8 cellular contexts compared by ENCODE assay signal in genomic region chr1:244970661-244971523, GRCh38.
DNase-seq lines count a peak whose midpoint lies in the region; ATAC-seq and TF ChIP-seq lines count a peak whose summit lies in the region.

No MANE protein-coding gene starts in this region.

- H3K4me2 ChIP-seq in mammary epithelial cell (ENCODE audit: insufficient read depth, low read depth, low read length) = peak overlapping the region; percentile 85
- H3K4me2 ChIP-seq in smooth muscle cell = peak overlapping the region; percentile 82

- CTCF ChIA-PET in mammary epithelial cell (lab: Charles Lee; ENCODE audit: low non-redundant PET) = interaction anchor here (0.9 kb wide), 1 partner anchor 72 kb away, joined by 10 read pairs; no protein-coding TSS in a partner anchor

- H4K20me1 ChIP-seq in mammary epithelial cell (ENCODE audit: insufficient read depth, low read length) (no peaks in the 10 kb centered on the region), smooth muscle cell (ENCODE audit: low read depth) (no peaks in the 10 kb centered on the region)

- WGBS in mammary epithelial cell (ENCODE audit: low coverage, missing lambda C conversion rate) = 2% methylated on average over 23 of the region's 72 CpGs
- under 1% methylated on average over 56 of the region's 72 CpGs for WGBS in smooth muscle cell (ENCODE audit: low lambda C conversion rate)

- H3K79me2 ChIP-seq in mammary epithelial cell (ENCODE audit: insufficient read depth, low read length) = peaks cover 3% of the 10 kb centered on the region
- H3K79me2 ChIP-seq in smooth muscle cell (ENCODE audit: low read depth) = peaks cover 27% of the 10 kb centered on the region

- peak overlapping the region; percentile 100 for H3K27ac ChIP-seq in VCaP
- peak overlapping the region; percentile 92 for H3K27ac ChIP-seq in mammary epithelial cell (ENCODE audit: insufficient read depth, low read depth, low read length)
- H3K27ac ChIP-seq in smooth muscle cell (ENCODE audit: low read depth) = peak overlapping the region; percentile 100

- peak; percentile 72 for TF ChIP-seq CTCF in VCaP (conservative IDR thresholded peaks at IDR 0.05)
- peak; percentile 3 to 62 for TF ChIP-seq CTCF in mammary epithelial cell (conservative IDR thresholded peaks at IDR 0.05 in 1 of 2, IDR thresholded peaks at IDR 0.05 in 1 of 2; ENCODE audit: extremely low read depth in 1 of 2, insufficient read depth in 1 of 2, low read depth in 1 of 2, low read length in 2 of 2)
- TF ChIP-seq CTCF in smooth muscle cell (IDR thresholded peaks at IDR 0.05; ENCODE audit: borderline replicate concordance, insufficient read depth, poor library complexity, severe bottlenecking) = peak; percentile 52

- peak overlapping the region; percentile 87 for H3K9ac ChIP-seq in mammary epithelial cell (ENCODE audit: insufficient read depth, low read length)
- peak overlapping the region; percentile 98 for H3K9ac ChIP-seq in smooth muscle cell (ENCODE audit: low read depth)

- H3K36me3 ChIP-seq in mammary epithelial cell (ENCODE audit: insufficient read depth, low read length) (no peaks in the 10 kb centered on the region), smooth muscle cell (ENCODE audit: low read depth) (no peaks in the 10 kb centered on the region)

- H3K27me3 ChIP-seq in mammary epithelial cell (ENCODE audit: insufficient read depth, low read length) = no peaks in the 10 kb centered on the region
- H3K27me3 ChIP-seq in smooth muscle cell (ENCODE audit: low read depth) = no peaks in the 10 kb centered on the region

- in situ Hi-C loops in mammary epithelial cell (cut with MboI; ENCODE audit: low sequenced_read_pairs in 2 of 2) = loop anchor here in 1 of 2 donors (25.0 kb wide), 1 partner anchor 309 kb away; the partner anchor contains the start of gene DESI2

- DNase-seq in AG08396 (ENCODE audit: low spot score) (peak; percentile 85), NCI-H2196 (lab: John Stamatoyannopoulos, UW; ENCODE audit: unreplicated experiment) (peak; percentile 90), mammary epithelial cell (peak; percentile 96), iPS-NIHi7 (ENCODE audit: extremely low spot score) (peak; percentile 69), smooth muscle cell (lab: John Stamatoyannopoulos, UW; ENCODE audit: unreplicated experiment) (peak; percentile 88)

- ATAC-seq in GM18873 (IDR thresholded peaks at IDR 0.05; ENCODE audit: low FRiP score, unreplicated experiment) = peak; percentile 69
- ATAC-seq in HG03139 (IDR thresholded peaks at IDR 0.05; ENCODE audit: unreplicated experiment) = peak; percentile 61

- no peaks in the 10 kb centered on the region for H3K9me3 ChIP-seq in mammary epithelial cell (replicated peaks; ENCODE audit: insufficient read depth, low read length)
- no peaks in the 10 kb centered on the region for H3K9me3 ChIP-seq in smooth muscle cell (replicated peaks; ENCODE audit: low read depth)

- H3K4me1 ChIP-seq in mammary epithelial cell (ENCODE audit: insufficient read depth, low read length) (peaks cover 3% of the 10 kb centered on the region), smooth muscle cell (ENCODE audit: low read depth) (peaks cover 14% of the 10 kb centered on the region)

- H2AFZ ChIP-seq in mammary epithelial cell (ENCODE audit: low read depth, low read length) = peak overlapping the region; percentile 84
- H2AFZ ChIP-seq in smooth muscle cell (ENCODE audit: low read depth) = peak overlapping the region; percentile 77

- TSS peak; percentile 82 for BruUV-seq in mammary epithelial cell (replicated peaks; lab: Mats Ljungman, UMichigan)

- dilution Hi-C loops in mammary epithelial cell (cut with HindIII; ENCODE audit: low sequenced_read_pairs) = no loop called here

- intact Hi-C loops in mammary epithelial cell (cut with micrococcal nuclease) = loop anchor here (1.0 to 2.0 kb wide), 4 partner anchors 71 to 318 kb away; partner anchors contain the start of genes COX20, DESI2 and HNRNPU

- H3K4me3 ChIP-seq in mammary epithelial cell (replicated peaks in 1 of 3; ENCODE audit: insufficient read depth in 1 of 3, low read depth in 2 of 3, low read length in 3 of 3) (peak overlapping the region; percentile 62 to 75 (median 68)), smooth muscle cell (peak overlapping the region; percentile 64)

- H3F3A ChIP-seq in smooth muscle cell (ENCODE audit: low read depth) = peaks cover 8% of the 10 kb centered on the region

Comparison
In these comparisons a context has a peak if more than half of its experiments do, and no peak if none do; other contexts are left out.
1. Peak in every context shown above with its lines: DNase-seq, ATAC-seq, H3K4me3 ChIP-seq and H3K27ac ChIP-seq.